ENCODE assay signal across 7 cellular contexts in the genomic region with DNA sequence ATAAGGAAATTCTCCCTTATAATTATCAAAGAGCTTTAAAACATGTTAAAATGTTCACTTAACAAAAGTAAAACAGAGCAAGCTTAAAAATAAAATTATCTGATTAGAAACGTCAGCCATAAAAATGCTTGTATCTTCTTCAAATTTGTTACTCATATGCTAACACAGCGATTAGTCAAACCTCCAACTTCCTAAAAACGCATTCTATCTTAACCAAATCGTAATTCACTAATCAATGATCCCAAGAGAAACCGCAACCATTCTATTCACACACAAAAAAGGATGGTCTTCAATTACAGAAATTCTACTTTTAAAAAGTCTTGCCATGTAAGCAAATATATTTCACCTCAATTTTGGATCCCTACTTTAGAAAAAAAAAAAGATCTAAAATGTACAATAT. TPM values are rescaled to one million over a fixed set of nuclear protein-coding genes. Genes with fewer than 3 reads are reported as not detected.
DNase-seq lines count a peak whose midpoint lies in the region; FAIRE-seq and TF ChIP-seq lines count a peak whose summit lies in the region.

No MANE protein-coding gene starts in this region.

- H3K4me1 ChIP-seq in SJCRH30 (peaks cover 45% of the 10 kb centered on the region), fibroblast of lung (ENCODE audit: control insufficient read depth, extremely low read depth, insufficient read depth, low read length) (peaks cover 4% of the 10 kb centered on the region), small intestine (ENCODE audit: control insufficient read depth in 2 of 2, insufficient read depth in 1 of 2, low read depth in 1 of 2, low read length in 1 of 2) (peaks cover 0 to 2% of the 10 kb centered on the region in 2 donors)

- H3K9me3 ChIP-seq in SJCRH30 (replicated peaks) (no peaks in the 10 kb centered on the region), fibroblast of lung (ENCODE audit: control insufficient read depth, insufficient read depth, low read depth, low read length) (no peaks in the 10 kb centered on the region), small intestine (ENCODE audit: control insufficient read depth, low read depth) (no peaks in the 10 kb centered on the region)

- WGBS in small intestine, 3 donors: 29 to 50% (median 39%) methylated on average over 5 of the region's 5 CpGs

- no peak for FAIRE-seq in small intestine (lab: Jason Lieb, UNC)

- H3K36me3 ChIP-seq in SJCRH30: peaks cover 43% of the 10 kb centered on the region
- H3K36me3 ChIP-seq in fibroblast of lung (ENCODE audit: control insufficient read depth, insufficient read depth, low read length): no peaks in the 10 kb centered on the region
- H3K36me3 ChIP-seq in small intestine (ENCODE audit: control insufficient read depth in 2 of 2, insufficient read depth in 2 of 2, low read length in 2 of 2): no peaks in the 10 kb centered on the region

- peak overlapping the region; percentile 86 for H3K4me2 ChIP-seq in fibroblast of lung (ENCODE audit: extremely low read depth, insufficient read depth, low read length)

- DNase-seq in HCEC 1CT: peak; percentile 44
- DNase-seq in SJCRH30: peak in 1 of 2 experiments; percentile 44
- DNase-seq in fibroblast of lung (ENCODE audit: low read depth in 2 of 2): no peak
- DNase-seq in small intestine: no peak
- DNase-seq in HPDE6-E6E7 (ENCODE audit: extremely low spot score): no peak
- no peak for DNase-seq in activated CD4-positive, CD25-positive, alpha-beta regulatory T cell treated with anti-CD3 and anti-CD28 coated beads, Interleukin-2, amount 50 U/mL, for 72 hours
- no peak for DNase-seq in activated CD4-positive, alpha-beta T cell treated with anti-CD3 and anti-CD28 coated beads, Interleukin-2, amount 50 U/mL, for 4 hours

- H3K4me3 ChIP-seq in SJCRH30 (peak overlapping the region; percentile 99), fibroblast of lung (replicated peaks in 1 of 4; ENCODE audit: control extremely low read depth in 1 of 4, insufficient read depth in 1 of 4, low read depth in 3 of 4, low read length in 4 of 4) (peak overlapping the region; percentile 89 to 99 (median 94)), small intestine (ENCODE audit: low read depth in 1 of 2, low read length in 2 of 2) (peak overlapping the region; percentile 92 to 96)

- H3K79me2 ChIP-seq in fibroblast of lung (ENCODE audit: control insufficient read depth, insufficient read depth, low read length): peaks cover 67% of the 10 kb centered on the region

- H3K27ac ChIP-seq in SJCRH30: peak overlapping the region; percentile 92
- peak overlapping the region; percentile 87 for H3K27ac ChIP-seq in fibroblast of lung (ENCODE audit: insufficient read depth, low read length)
- H3K27ac ChIP-seq in small intestine (ENCODE audit: low read depth in 1 of 2, low read length in 1 of 2): no peak overlapping the region

- no peaks in the 10 kb centered on the region for H4K20me1 ChIP-seq in fibroblast of lung (ENCODE audit: control insufficient read depth, extremely low read depth, insufficient read depth, low read length)

- no peak overlapping the region for H3K9ac ChIP-seq in fibroblast of lung (ENCODE audit: insufficient read depth, low read length)

- no peaks in the 10 kb centered on the region for H3K27me3 ChIP-seq in SJCRH30
- no peaks in the 10 kb centered on the region for H3K27me3 ChIP-seq in fibroblast of lung (ENCODE audit: control insufficient read depth, insufficient read depth, low read length)
- H3K27me3 ChIP-seq in small intestine (ENCODE audit: control insufficient read depth in 2 of 2, insufficient read depth in 2 of 2, low read length in 2 of 2): no peaks in the 10 kb centered on the region

- no peak for TF ChIP-seq CTCF in fibroblast of lung (conservative IDR thresholded peaks at IDR 0.05 in 1 of 2, IDR thresholded peaks at IDR 0.05 in 1 of 2; ENCODE audit: low read depth in 1 of 2, low read length in 2 of 2)

- H2AFZ ChIP-seq in fibroblast of lung (ENCODE audit: low read length): no peak overlapping the region

RNA-seq across cellular contexts. Expression of a gene that starts 1.9 kb away (rescaled TPM):
- 138 and 165 TPM in 2 replicates for total RNA-seq in SJCRH30 (2014; rRNA removed; shearing (Covaris generic))
- 17.2 and 43.1 TPM in 2 replicates for total RNA-seq in fibroblast of lung
- polyA plus RNA-seq in fibroblast of lung: 23.9 and 39.0 TPM in 2 replicates
- 12.1 and 18.3 TPM in 2 replicates for polyA plus RNA-seq in fibroblast of lung (2012)
- polyA minus RNA-seq in fibroblast of lung (ENCODE audit: low replicate concordance): 3.9 and 4.0 TPM in 2 replicates
- 10 to 100 TPM in 2 of 3 donors, 1 to 10 TPM in 1; 6.7 to 27.7 (median 23.2) TPM for polyA plus RNA-seq in small intestine

Comparison
In these comparisons a context has a peak if more than half of its experiments do, and no peak if none do; other contexts are left out.
1. H3K27ac ChIP-seq: peak in SJCRH30 (single experiment) and fibroblast of lung (single experiment); none in small intestine (0 of 2).
2. Peak in every context shown above with its lines, with median percentiles within 50 percentile points of each other: H3K4me3 ChIP-seq.